Comparison of ENCODE assay signal across 8 cellular contexts in the genomic region with DNA sequence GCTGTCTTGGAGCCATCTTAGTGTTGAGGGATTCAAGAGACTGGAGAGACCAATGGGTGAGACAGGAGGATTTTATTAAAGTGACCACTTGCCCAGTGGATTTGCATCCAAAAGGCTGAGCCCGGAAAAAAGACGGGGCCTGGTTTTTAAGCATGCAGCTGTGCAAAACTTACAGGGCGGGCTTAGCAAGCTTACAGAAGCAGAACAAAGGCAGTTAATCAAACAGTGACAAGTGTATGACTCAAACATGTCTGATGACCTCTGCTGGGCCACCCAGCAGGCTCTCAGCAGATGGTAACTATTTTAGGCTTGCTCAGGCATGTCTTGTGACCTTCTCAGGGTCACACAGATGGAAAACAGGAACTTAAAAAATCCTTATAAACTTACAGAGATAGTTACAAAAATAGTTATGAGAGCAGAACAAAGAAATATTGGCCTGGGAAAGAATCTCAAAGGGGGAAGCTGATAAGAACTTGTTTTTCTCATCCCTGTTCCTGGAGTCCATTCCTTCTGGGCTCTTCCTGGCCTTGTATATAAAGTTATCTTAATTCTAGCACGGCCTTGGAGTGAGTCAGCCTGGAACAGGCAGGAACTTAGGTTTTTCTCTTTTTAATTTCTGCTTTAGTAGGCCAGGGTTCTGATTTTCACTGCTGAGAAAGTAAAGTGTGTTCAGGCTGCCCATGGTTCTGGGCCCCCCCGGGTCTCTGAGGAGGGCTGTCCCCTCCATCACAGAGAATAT.
A peak's percentile ranks its signal among the peaks of the same experiment; 100 is the strongest.
DNase-seq lines count a peak whose midpoint lies in the region; TF ChIP-seq lines count a peak whose summit lies in the region.
"Not testable (repeated sequence)": the region's sequence is repeated elsewhere in the genome, so short reads cannot be mapped to it uniquely, and the experiment has no call there.

No MANE protein-coding gene starts in this region.

- DNase-seq in DMS 273 treated with DMSO at 0.1 percent for 48 hours (lab: John Stamatoyannopoulos, UW) (peak; percentile 47), HK-2 (ENCODE audit: unreplicated experiment) (peak; percentile 55), NCI-H226 (peak; percentile 49), SJSA1 (ENCODE audit: low read depth in 1 of 2, low spot score in 2 of 2) (peak in 1 of 2 experiments; percentile 71), MCF 10A (ENCODE audit: unreplicated experiment) (peak; percentile 79), foreskin fibroblast (peak; percentile 93 to 94), myocyte (ENCODE audit: low read depth) (peak; percentile 95)
- DNase-seq in vagina (ENCODE audit: extremely low spot score in 2 of 2), result not testable (repeated sequence)

- peak overlapping the region; percentile 44 for H3K27ac ChIP-seq in SJSA1
- H3K27ac ChIP-seq in vagina, result peak overlapping the region; percentile 5

- peak overlapping the region; percentile 93 for H3K27ac Mint-ChIP-seq in MCF 10A (ENCODE audit: low read depth, unreplicated experiment)

- not testable (repeated sequence) for H3K4me3 ChIP-seq in SJSA1; foreskin fibroblast (ENCODE audit: low read depth in 1 of 2, low read length in 2 of 2); vagina

- not testable (repeated sequence) for H3K36me3 Mint-ChIP-seq in MCF 10A (ENCODE audit: insufficient read depth, unreplicated experiment)

- not testable (repeated sequence) for TF ChIP-seq POLR2A in vagina (IDR thresholded peaks at IDR 0.05)

- H3K9me3 ChIP-seq in SJSA1 (replicated peaks); vagina: not testable (repeated sequence)

- H3K4me3 Mint-ChIP-seq in MCF 10A (ENCODE audit: unreplicated experiment), result not testable (repeated sequence)

- peaks cover 16% of the 10 kb centered on the region for H3K4me1 ChIP-seq in SJSA1 (replicated peaks)
- H3K4me1 ChIP-seq in vagina, result peaks cover 25% of the 10 kb centered on the region

- not testable (repeated sequence) for H3K27me3 ChIP-seq in SJSA1 (replicated peaks); vagina

- POLR2A ChIA-PET in MCF 10A (lab: Yijun Ruan, JAX), result interaction anchor here (0.7 to 0.9 kb wide), 2 partner anchors 14 to 117 kb away, joined by 3 to 4 read pairs; no protein-coding TSS in a partner anchor

- not testable (repeated sequence) for H3K36me3 ChIP-seq in SJSA1, vagina

- H3K9me3 Mint-ChIP-seq in MCF 10A (ENCODE audit: unreplicated experiment), result not testable (repeated sequence)

- intact Hi-C loops in MCF 10A (cut with micrococcal nuclease); vagina (cut with DNase I): not testable (repeated sequence)

- H3K27me3 Mint-ChIP-seq in MCF 10A (ENCODE audit: insufficient read depth, unreplicated experiment), result not testable (repeated sequence)

- TF ChIP-seq CTCF in MCF 10A (IDR thresholded peaks at IDR 0.05; ENCODE audit: unreplicated experiment); foreskin fibroblast (IDR thresholded peaks at IDR 0.05; ENCODE audit: low read depth, low read length); vagina (IDR thresholded peaks at IDR 0.05): not testable (repeated sequence)

- not testable (repeated sequence) for H3K4me1 Mint-ChIP-seq in MCF 10A (ENCODE audit: insufficient read depth, unreplicated experiment)

- BruUV-seq in MCF 10A (replicated peaks; lab: Mats Ljungman, UMichigan), result TSS peak; percentile 50

- CTCF ChIA-PET in MCF 10A (lab: Yijun Ruan, JAX), result interaction anchor here (1.3 to 2.3 kb wide), 3 partner anchors 133 to 577 kb away, joined by 3 to 7 read pairs (median 5); no protein-coding TSS in a partner anchor
